Comparison of ENCODE assay signal across 12 cellular contexts in the genomic region with DNA sequence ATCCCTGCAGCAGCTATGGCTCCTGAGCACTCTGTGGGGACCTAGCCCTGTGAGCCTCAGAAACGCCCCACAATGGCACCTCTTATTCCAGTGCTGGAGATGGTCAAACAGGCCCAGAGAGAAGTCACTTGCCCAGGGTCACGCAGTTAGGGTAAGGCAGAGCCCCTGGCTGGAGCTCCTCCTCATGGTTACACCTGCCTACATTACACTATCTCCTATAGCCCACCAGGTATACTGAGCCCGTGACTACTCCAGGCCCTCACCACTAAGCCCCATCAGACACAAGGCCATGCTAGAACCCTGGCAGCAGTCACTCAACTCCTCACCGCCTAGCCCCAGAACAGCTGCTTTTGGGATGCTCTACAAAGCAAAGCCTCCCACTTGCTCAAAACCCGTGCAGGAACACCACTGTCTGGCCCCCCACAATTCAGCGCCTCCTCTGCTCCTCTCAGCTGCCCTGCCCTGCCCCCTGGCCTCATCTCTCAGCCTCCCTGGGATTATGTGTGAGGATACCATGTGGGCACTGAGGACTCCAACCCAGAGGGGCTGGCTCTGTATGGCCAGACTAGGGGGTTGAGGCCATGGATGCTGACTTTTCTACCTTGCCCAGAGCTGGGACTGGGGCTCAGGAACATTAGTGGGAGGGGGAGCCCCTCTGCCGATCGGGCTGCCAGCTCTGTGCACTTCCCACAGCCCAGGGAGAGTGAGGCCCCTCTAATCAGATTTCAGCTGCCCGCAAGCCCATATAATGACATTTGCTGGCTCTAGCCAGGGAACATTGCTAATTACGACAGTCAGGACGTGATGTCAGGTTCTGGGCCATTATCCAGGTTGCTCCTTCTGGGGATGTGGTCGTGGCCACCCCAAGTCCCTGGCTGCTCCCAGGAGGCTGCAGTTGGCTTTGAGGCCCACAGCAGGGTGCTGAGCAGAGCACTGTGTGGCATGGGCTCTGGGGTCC. TPM values are rescaled to one million over a fixed set of nuclear protein-coding genes. Genes with fewer than 3 reads are reported as not detected.
DNase-seq lines count a peak whose midpoint lies in the region; ATAC-seq and TF ChIP-seq lines count a peak whose summit lies in the region.
"Had no signal": no experiment of that assay in that cellular context is flagged by ENCODE, and none has a peak within 500 bp of the region (broad histone marks: within the 10 kb centered on the region; RNA-seq: fewer than 3 reads in every experiment).

No MANE protein-coding gene starts in this region.

- no peaks in the 10 kb centered on the region for H3K27me3 Mint-ChIP-seq in neural crest cell (ENCODE audit: low read depth)
- H3K27me3 Mint-ChIP-seq: CD4-positive, CD25-positive, alpha-beta regulatory T cell had no signal

- peaks cover 38 to 86% (median 77%) of the 10 kb centered on the region in 11 experiments for H4K20me1 ChIP-seq in BLaER1 treated with 17β-estradiol and CSF1 and Interleukin-3, amounts not matched to agents 10 nM and 100 nM

- no peaks in the 10 kb centered on the region for H3K9me3 Mint-ChIP-seq in neural crest cell
- H3K9me3 Mint-ChIP-seq: T-helper 2 cell treated with Interferon-gamma antibody and Interleukin-4, amounts not matched to agents 5 μg/mL and 100 μg/mL, for 36 hours had no signal

- intact Hi-C loops in colonic mucosa (cut with DNase I): no loop called here

- DNase-seq in fibroblast of mammary gland (ENCODE audit: low read depth) (peak; percentile 70), neural crest cell (ENCODE audit: low read depth, low spot score) (no peak), HT-29 (ENCODE audit: low spot score) (no peak), SW480 (ENCODE audit: low spot score) (no peak), colonic mucosa (no peak)
- DNase-seq: activated T-cell treated with anti-CD3 and anti-CD28 coated beads, Interleukin-2, amount 50 U/mL, for 48 hours; CD4-positive, CD25-positive, alpha-beta regulatory T cell had no signal

- peaks cover 55 to 76% (median 66%) of the 10 kb centered on the region in 11 experiments for H3K36me3 ChIP-seq in BLaER1 treated with 17β-estradiol and CSF1 and Interleukin-3, amounts not matched to agents 10 nM and 100 nM
- H3K36me3 ChIP-seq in colonic mucosa: no peaks in the 10 kb centered on the region

- H3K27me3 ChIP-seq in BLaER1 treated with 17β-estradiol and CSF1 and Interleukin-3, amounts not matched to agents 10 nM and 100 nM: no peaks in the 10 kb centered on the region
- no peaks in the 10 kb centered on the region for H3K27me3 ChIP-seq in colonic mucosa

- H3K4me2 ChIP-seq in BLaER1 treated with 17β-estradiol and CSF1 and Interleukin-3, amounts not matched to agents 10 nM and 100 nM: peak overlapping the region; percentile 87 to 100 (median 98)

- peak overlapping the region; percentile 93 for H3K27ac Mint-ChIP-seq in neural crest cell (ENCODE audit: unreplicated experiment)
- H3K27ac Mint-ChIP-seq: T-helper 2 cell treated with Interferon-gamma antibody and Interleukin-4, amounts not matched to agents 5 μg/mL and 100 μg/mL, for 36 hours had no signal

- peak overlapping the region in 9 of 11 experiments; percentile 9 to 97 (median 46); a peak in 15 of 22 replicates for H3K27ac ChIP-seq in BLaER1 treated with 17β-estradiol and CSF1 and Interleukin-3, amounts not matched to agents 10 nM and 100 nM
- no peak overlapping the region for H3K27ac ChIP-seq in colonic mucosa

- peak overlapping the region; percentile 86 for H3K4me3 Mint-ChIP-seq in neural crest cell
- H3K4me3 Mint-ChIP-seq: T-helper 2 cell treated with Interferon-gamma antibody and Interleukin-4, amounts not matched to agents 5 μg/mL and 100 μg/mL, for 36 hours had no signal

- H3K4me1 ChIP-seq in BLaER1 treated with 17β-estradiol and CSF1 and Interleukin-3, amounts not matched to agents 10 nM and 100 nM: peaks cover 38 to 64% (median 45%) of the 10 kb centered on the region in 10 experiments
- peaks cover 3% of the 10 kb centered on the region for H3K4me1 ChIP-seq in colonic mucosa

- ATAC-seq in SK-N-SH treated with all-trans-retinoic acid at 6 μM for 48 hours (peak; percentile 15; the same call in 2 of the 3 replicates), HG03457 (IDR thresholded peaks at IDR 0.05; ENCODE audit: unreplicated experiment) (no peak)
- ATAC-seq: GM12878 had no signal

- no peak for TF ChIP-seq CTCF in fibroblast of mammary gland (conservative IDR thresholded peaks at IDR 0.05; ENCODE audit: control insufficient read depth, insufficient read depth, low read depth, low read length)
- TF ChIP-seq CTCF in neural crest cell (conservative IDR thresholded peaks at IDR 0.05): no peak
- TF ChIP-seq CTCF in colonic mucosa (IDR thresholded peaks at IDR 0.05): no peak

- peaks cover 30% of the 10 kb centered on the region for H3K4me1 Mint-ChIP-seq in neural crest cell

- peaks cover 6% of the 10 kb centered on the region for H3K36me3 Mint-ChIP-seq in neural crest cell (ENCODE audit: low read depth)
- H3K36me3 Mint-ChIP-seq: CD4-positive, CD25-positive, alpha-beta regulatory T cell had no signal

- H3K9me3 ChIP-seq in BLaER1 treated with 17β-estradiol and CSF1 and Interleukin-3, amounts not matched to agents 10 nM and 100 nM (replicated peaks in 1 of 11): no peaks in the 10 kb centered on the region
- no peaks in the 10 kb centered on the region for H3K9me3 ChIP-seq in colonic mucosa

- peak overlapping the region in 1 of 10 experiments; percentile 24; a peak in 1 of 20 replicates for H3K4me3 ChIP-seq in BLaER1 treated with 17β-estradiol and CSF1 and Interleukin-3, amounts not matched to agents 10 nM and 100 nM
- H3K4me3 ChIP-seq in fibroblast of mammary gland (ENCODE audit: control insufficient read depth, low read depth, low read length) (no peak overlapping the region), colonic mucosa (no peak overlapping the region)
- H3K4me3 ChIP-seq: GM12878 had no signal

- H3K9ac ChIP-seq in BLaER1 treated with 17β-estradiol and CSF1 and Interleukin-3, amounts not matched to agents 10 nM and 100 nM: peak overlapping the region; percentile 89 to 98 (median 95); a peak in 18 of 22 replicates
- no peak overlapping the region for H3K9ac ChIP-seq in colonic mucosa (ENCODE audit: low read depth in 2 of 2, low read length in 2 of 2)

TF ChIP-seq in SK-N-SH treated with all-trans-retinoic acid at 6 μM for 48 hours, 23 proteins besides CTCF, POLR2A, EP300 and RAD21:
- TF ChIP-seq, protein P1, sequence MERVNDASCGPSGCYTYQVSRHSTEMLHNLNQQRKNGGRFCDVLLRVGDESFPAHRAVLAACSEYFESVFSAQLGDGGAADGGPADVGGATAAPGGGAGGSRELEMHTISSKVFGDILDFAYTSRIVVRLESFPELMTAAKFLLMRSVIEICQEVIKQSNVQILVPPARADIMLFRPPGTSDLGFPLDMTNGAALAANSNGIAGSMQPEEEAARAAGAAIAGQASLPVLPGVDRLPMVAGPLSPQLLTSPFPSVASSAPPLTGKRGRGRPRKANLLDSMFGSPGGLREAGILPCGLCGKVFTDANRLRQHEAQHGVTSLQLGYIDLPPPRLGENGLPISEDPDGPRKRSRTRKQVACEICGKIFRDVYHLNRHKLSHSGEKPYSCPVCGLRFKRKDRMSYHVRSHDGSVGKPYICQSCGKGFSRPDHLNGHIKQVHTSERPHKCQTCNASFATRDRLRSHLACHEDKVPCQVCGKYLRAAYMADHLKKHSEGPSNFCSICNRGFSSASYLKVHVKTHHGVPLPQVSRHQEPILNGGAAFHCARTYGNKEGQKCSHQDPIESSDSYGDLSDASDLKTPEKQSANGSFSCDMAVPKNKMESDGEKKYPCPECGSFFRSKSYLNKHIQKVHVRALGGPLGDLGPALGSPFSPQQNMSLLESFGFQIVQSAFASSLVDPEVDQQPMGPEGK (CRISPR knock-in tag; IDR thresholded peaks at IDR 0.05; ENCODE audit: borderline replicate concordance): no peak
- TF ChIP-seq OSR1 (CRISPR knock-in tag; IDR thresholded peaks at IDR 0.05) (no peak), ZFP3 (CRISPR knock-in tag; IDR thresholded peaks at IDR 0.05) (peak; percentile 59), SNAI2 (CRISPR knock-in tag; IDR thresholded peaks at IDR 0.05) (no peak), ARNTL (CRISPR knock-in tag; IDR thresholded peaks at IDR 0.05; ENCODE audit: borderline replicate concordance, low read depth) (no peak), PPARA (CRISPR knock-in tag; IDR thresholded peaks at IDR 0.05; ENCODE audit: borderline replicate concordance) (no peak), TOX (CRISPR knock-in tag; IDR thresholded peaks at IDR 0.05; ENCODE audit: borderline replicate concordance) (no peak), TCF4 (CRISPR knock-in tag; IDR thresholded peaks at IDR 0.05; ENCODE audit: borderline replicate concordance) (peak; percentile 49; the same call in 1 of the 2 replicates), ISL1 (CRISPR knock-in tag; IDR thresholded peaks at IDR 0.05) (peak; percentile 54)
- TF ChIP-seq, protein P2, sequence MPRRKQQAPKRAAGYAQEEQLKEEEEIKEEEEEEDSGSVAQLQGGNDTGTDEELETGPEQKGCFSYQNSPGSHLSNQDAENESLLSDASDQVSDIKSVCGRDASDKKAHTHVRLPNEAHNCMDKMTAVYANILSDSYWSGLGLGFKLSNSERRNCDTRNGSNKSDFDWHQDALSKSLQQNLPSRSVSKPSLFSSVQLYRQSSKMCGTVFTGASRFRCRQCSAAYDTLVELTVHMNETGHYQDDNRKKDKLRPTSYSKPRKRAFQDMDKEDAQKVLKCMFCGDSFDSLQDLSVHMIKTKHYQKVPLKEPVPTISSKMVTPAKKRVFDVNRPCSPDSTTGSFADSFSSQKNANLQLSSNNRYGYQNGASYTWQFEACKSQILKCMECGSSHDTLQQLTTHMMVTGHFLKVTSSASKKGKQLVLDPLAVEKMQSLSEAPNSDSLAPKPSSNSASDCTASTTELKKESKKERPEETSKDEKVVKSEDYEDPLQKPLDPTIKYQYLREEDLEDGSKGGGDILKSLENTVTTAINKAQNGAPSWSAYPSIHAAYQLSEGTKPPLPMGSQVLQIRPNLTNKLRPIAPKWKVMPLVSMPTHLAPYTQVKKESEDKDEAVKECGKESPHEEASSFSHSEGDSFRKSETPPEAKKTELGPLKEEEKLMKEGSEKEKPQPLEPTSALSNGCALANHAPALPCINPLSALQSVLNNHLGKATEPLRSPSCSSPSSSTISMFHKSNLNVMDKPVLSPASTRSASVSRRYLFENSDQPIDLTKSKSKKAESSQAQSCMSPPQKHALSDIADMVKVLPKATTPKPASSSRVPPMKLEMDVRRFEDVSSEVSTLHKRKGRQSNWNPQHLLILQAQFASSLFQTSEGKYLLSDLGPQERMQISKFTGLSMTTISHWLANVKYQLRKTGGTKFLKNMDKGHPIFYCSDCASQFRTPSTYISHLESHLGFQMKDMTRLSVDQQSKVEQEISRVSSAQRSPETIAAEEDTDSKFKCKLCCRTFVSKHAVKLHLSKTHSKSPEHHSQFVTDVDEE (CRISPR knock-in tag; IDR thresholded peaks at IDR 0.05): peak; percentile 80; the same call in 1 of the 2 replicates

RNA-seq across cellular contexts. Expression of a gene that starts 4.0 kb away (rescaled TPM):
- total RNA-seq in neural crest cell: 389 and 392 TPM in 2 replicates
- total RNA-seq in HT-29 (2014; rRNA removed; shearing (Covaris generic)): 119 and 120 TPM in 2 replicates
- 10 to 100 TPM; 12.5 to 49.1 TPM for total RNA-seq in colonic mucosa

RNA-seq across cellular contexts. Expression of a gene that starts 6.8 kb away (rescaled TPM):
- total RNA-seq in neural crest cell (26.2 and 29.8 TPM in 2 replicates), colonic mucosa (10 to 100 TPM in 1 of 2 donors, 1 to 10 TPM in 1; 9.0 to 11.3 TPM)
- total RNA-seq in HT-29 (2014; rRNA removed; shearing (Covaris generic)): 15.3 and 38.3 TPM in 2 replicates

RNA-seq across cellular contexts. Expression of a gene that starts 34.5 kb away (rescaled TPM):
- total RNA-seq in neural crest cell: 0.11 and 0.16 TPM in 2 replicates
- total RNA-seq in HT-29 (2014; rRNA removed; shearing (Covaris generic)): 0.03 TPM in 1 of 2 replicates, not detected in the other
- total RNA-seq in colonic mucosa: 10 to 100 TPM; 41.1 to 46.5 TPM

Comparison
In these comparisons a context has a peak if more than half of its experiments do, and no peak if none do; other contexts are left out.
1. H3K9ac ChIP-seq: peak in BLaER1 treated with 17β-estradiol and CSF1 and Interleukin-3, amounts not matched to agents 10 nM and 100 nM (11 of 11); none in colonic mucosa (0 of 2).
2. RNA of a gene that starts 34.5 kb away (total RNA-seq): 41.1 to 46.5 TPM in colonic mucosa; 0.11 to 0.16 TPM in neural crest cell and 0.03 TPM in HT-29; every median in the first group is over 10 times any median in the second.